Comparison of ENCODE assay signal across 1 cellular context in the genomic region with DNA sequence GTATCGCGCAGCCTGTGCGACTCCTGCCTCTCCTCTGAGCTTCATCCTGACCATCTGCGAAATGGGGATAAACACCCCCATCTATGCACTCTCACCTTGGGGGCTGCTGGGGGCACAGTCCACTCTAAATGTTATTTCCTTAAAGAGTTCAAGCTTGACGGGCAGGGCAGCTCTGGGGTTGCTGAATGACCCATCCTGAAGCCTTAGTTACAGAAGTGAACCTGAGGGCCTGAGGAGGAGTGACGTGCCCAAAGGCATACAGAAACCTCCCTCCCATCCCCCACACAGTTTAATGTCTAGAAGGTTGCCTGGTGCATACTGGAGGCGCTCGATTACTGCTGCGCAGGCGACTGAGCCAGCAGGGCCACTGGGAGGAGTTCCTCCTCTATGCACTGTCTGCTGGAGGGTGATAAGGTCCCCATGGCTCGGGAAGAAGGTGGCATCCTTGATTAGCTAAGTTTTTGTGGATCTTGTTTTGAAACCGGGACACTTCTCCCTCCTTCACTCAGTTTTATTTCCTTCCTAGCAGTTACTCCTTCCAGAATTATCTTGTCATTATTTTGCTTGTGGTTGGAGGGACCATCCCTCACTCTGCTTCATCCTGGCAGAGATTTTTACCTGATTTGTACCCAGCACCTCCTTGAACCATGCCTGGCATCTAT.
A peak's percentile ranks its signal among the peaks of the same experiment; 100 is the strongest.
TF ChIP-seq lines count a peak whose summit lies in the region.

No MANE protein-coding gene starts in this region.

TF ChIP-seq in HepG2, 621 proteins besides CTCF, POLR2A, EP300 and RAD21:
- TF ChIP-seq ZNF292 (CRISPR knock-in tag; IDR thresholded peaks at IDR 0.05; ENCODE audit: borderline replicate concordance, low read depth): no peak
- no peak for TF ChIP-seq NONO (IDR thresholded peaks at IDR 0.05)
- TF ChIP-seq NONO (CRISPR knock-in tag; conservative IDR thresholded peaks at IDR 0.05): 0 out of 2 replicates have a peak, but pooled peaks have one; percentile 23
- TF ChIP-seq ZFX (CRISPR knock-in tag; IDR thresholded peaks at IDR 0.05; ENCODE audit: low read depth): peak; percentile 17; the same call in 1 of the 2 replicates
- TF ChIP-seq MEIS1 (CRISPR knock-in tag; IDR thresholded peaks at IDR 0.05; ENCODE audit: borderline replicate concordance): no peak
- TF ChIP-seq, protein P1, sequence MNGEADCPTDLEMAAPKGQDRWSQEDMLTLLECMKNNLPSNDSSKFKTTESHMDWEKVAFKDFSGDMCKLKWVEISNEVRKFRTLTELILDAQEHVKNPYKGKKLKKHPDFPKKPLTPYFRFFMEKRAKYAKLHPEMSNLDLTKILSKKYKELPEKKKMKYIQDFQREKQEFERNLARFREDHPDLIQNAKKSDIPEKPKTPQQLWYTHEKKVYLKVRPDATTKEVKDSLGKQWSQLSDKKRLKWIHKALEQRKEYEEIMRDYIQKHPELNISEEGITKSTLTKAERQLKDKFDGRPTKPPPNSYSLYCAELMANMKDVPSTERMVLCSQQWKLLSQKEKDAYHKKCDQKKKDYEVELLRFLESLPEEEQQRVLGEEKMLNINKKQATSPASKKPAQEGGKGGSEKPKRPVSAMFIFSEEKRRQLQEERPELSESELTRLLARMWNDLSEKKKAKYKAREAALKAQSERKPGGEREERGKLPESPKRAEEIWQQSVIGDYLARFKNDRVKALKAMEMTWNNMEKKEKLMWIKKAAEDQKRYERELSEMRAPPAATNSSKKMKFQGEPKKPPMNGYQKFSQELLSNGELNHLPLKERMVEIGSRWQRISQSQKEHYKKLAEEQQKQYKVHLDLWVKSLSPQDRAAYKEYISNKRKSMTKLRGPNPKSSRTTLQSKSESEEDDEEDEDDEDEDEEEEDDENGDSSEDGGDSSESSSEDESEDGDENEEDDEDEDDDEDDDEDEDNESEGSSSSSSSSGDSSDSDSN (CRISPR knock-in tag; IDR thresholded peaks at IDR 0.05): 0 out of 2 replicates have a peak, but pooled peaks have one; percentile 18
- TF ChIP-seq, protein P2, sequence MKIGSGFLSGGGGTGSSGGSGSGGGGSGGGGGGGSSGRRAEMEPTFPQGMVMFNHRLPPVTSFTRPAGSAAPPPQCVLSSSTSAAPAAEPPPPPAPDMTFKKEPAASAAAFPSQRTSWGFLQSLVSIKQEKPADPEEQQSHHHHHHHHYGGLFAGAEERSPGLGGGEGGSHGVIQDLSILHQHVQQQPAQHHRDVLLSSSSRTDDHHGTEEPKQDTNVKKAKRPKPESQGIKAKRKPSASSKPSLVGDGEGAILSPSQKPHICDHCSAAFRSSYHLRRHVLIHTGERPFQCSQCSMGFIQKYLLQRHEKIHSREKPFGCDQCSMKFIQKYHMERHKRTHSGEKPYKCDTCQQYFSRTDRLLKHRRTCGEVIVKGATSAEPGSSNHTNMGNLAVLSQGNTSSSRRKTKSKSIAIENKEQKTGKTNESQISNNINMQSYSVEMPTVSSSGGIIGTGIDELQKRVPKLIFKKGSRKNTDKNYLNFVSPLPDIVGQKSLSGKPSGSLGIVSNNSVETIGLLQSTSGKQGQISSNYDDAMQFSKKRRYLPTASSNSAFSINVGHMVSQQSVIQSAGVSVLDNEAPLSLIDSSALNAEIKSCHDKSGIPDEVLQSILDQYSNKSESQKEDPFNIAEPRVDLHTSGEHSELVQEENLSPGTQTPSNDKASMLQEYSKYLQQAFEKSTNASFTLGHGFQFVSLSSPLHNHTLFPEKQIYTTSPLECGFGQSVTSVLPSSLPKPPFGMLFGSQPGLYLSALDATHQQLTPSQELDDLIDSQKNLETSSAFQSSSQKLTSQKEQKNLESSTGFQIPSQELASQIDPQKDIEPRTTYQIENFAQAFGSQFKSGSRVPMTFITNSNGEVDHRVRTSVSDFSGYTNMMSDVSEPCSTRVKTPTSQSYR (CRISPR knock-in tag; IDR thresholded peaks at IDR 0.05; ENCODE audit: borderline replicate concordance): peak; percentile 67; the same call in 1 of the 2 replicates
- TF ChIP-seq ZKSCAN8 (CRISPR knock-in tag; IDR thresholded peaks at IDR 0.05; ENCODE audit: borderline replicate concordance): peak; percentile 98
- TF ChIP-seq PHF20 (CRISPR knock-in tag; IDR thresholded peaks at IDR 0.05): 0 out of 2 replicates have a peak, but pooled peaks have one; percentile 27
- TF ChIP-seq TBX2 (CRISPR knock-in tag; IDR thresholded peaks at IDR 0.05; ENCODE audit: borderline replicate concordance): peak; percentile 63; the same call in 1 of the 2 replicates
- TF ChIP-seq, protein P3, sequence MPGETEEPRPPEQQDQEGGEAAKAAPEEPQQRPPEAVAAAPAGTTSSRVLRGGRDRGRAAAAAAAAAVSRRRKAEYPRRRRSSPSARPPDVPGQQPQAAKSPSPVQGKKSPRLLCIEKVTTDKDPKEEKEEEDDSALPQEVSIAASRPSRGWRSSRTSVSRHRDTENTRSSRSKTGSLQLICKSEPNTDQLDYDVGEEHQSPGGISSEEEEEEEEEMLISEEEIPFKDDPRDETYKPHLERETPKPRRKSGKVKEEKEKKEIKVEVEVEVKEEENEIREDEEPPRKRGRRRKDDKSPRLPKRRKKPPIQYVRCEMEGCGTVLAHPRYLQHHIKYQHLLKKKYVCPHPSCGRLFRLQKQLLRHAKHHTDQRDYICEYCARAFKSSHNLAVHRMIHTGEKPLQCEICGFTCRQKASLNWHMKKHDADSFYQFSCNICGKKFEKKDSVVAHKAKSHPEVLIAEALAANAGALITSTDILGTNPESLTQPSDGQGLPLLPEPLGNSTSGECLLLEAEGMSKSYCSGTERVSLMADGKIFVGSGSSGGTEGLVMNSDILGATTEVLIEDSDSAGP (CRISPR knock-in tag; IDR thresholded peaks at IDR 0.05; ENCODE audit: borderline replicate concordance): peak; percentile 98
- TF ChIP-seq SAP130 (CRISPR knock-in tag; IDR thresholded peaks at IDR 0.05; ENCODE audit: low read depth): peak; percentile 0; the same call in 1 of the 2 replicates
- TF ChIP-seq ZNF451 (CRISPR knock-in tag; IDR thresholded peaks at IDR 0.05): 0 out of 2 replicates have a peak, but pooled peaks have one; percentile 32
- peak; percentile 14 for TF ChIP-seq CBX1 (IDR thresholded peaks at IDR 0.05; ENCODE audit: low read depth)
- peak; percentile 82 for TF ChIP-seq ZNF629 (CRISPR knock-in tag; conservative IDR thresholded peaks at IDR 0.05)
- no peak for TF ChIP-seq ZNF264 (CRISPR knock-in tag; IDR thresholded peaks at IDR 0.05)
- no peak for TF ChIP-seq SOX5 (CRISPR knock-in tag; IDR thresholded peaks at IDR 0.05; ENCODE audit: borderline replicate concordance)
- 0 out of 2 replicates have a peak, but pooled peaks have one; percentile 18 for TF ChIP-seq MAX (IDR thresholded peaks at IDR 0.05)
- peak; percentile 36; the same call in 1 of the 2 replicates for TF ChIP-seq ZNF788 (CRISPR knock-in tag; IDR thresholded peaks at IDR 0.05; ENCODE audit: borderline replicate concordance)
TF ChIP-seq in HepG2: peak in this region for 14.
